Comparison of ENCODE assay signal across 16 cellular contexts in genomic region chr5:119331566-119332095, GRCh38. TPM values are rescaled to one million over a fixed set of nuclear protein-coding genes. Genes with fewer than 3 reads are reported as not detected.
DNase-seq lines count a peak whose midpoint lies in the region; ATAC-seq lines count a peak whose summit lies in the region.
"Had no signal": no experiment of that assay in that cellular context is flagged by ENCODE, and none has a peak within 500 bp of the region (broad histone marks: within the 10 kb centered on the region; RNA-seq: fewer than 3 reads in every experiment).

No MANE protein-coding gene starts in this region.

- DNase-seq in activated naive CD4-positive, alpha-beta T cell treated with anti-CD3 and anti-CD28 coated beads, Interleukin-2, amount 10 ng/mL, durations not matched to agents 7 days and 5 days = no peak
- no peak for DNase-seq in activated naive CD4-positive, alpha-beta T cell treated with Interleukin-2 at 50 U/mL for 16 hours
- DNase-seq in T-cell (no peak), caudate nucleus (lab: John Stamatoyannopoulos, UW) (no peak), NCI-H2227 (lab: John Stamatoyannopoulos, UW; ENCODE audit: unreplicated experiment) (no peak)
- no peak for DNase-seq in effector memory CD8-positive, alpha-beta T cell
- DNase-seq: activated gamma-delta T cell, DMS 273 treated with DMSO at 0.1 percent for 48 hours, foreskin fibroblast, NCI-H1930, NCI-H526, nephron progenitor cell had no signal

- no peaks in the 10 kb centered on the region for H3K27me3 ChIP-seq in thymus (ENCODE audit: control insufficient read depth, insufficient read depth)
- H3K27me3 ChIP-seq: cardiac muscle cell had no signal

- peak overlapping the region; percentile 15 for H3K4me3 Mint-ChIP-seq in activated naive CD4-positive, alpha-beta T cell treated with anti-CD3 and anti-CD28 coated beads, Interleukin-2, amount 10 ng/mL, durations not matched to agents 7 days and 5 days
- H3K4me3 Mint-ChIP-seq in T-cell = peak overlapping the region in 2 of 3 donors; percentile 41 to 89
- H3K4me3 Mint-ChIP-seq in effector memory CD8-positive, alpha-beta T cell = peak overlapping the region; percentile 81 to 86
- H3K4me3 Mint-ChIP-seq: nephron progenitor cell had no signal

- peaks cover 75% of the 10 kb centered on the region for H3K4me1 Mint-ChIP-seq in activated naive CD4-positive, alpha-beta T cell treated with anti-CD3 and anti-CD28 coated beads, Interleukin-2, amount 10 ng/mL, durations not matched to agents 7 days and 5 days
- H3K4me1 Mint-ChIP-seq in T-cell = peaks cover 91 to 98% (median 97%) of the 10 kb centered on the region in 3 donors
- peaks cover 79 to 91% of the 10 kb centered on the region in 2 donors for H3K4me1 Mint-ChIP-seq in effector memory CD8-positive, alpha-beta T cell (ENCODE audit: low read depth in 2 of 2)

- peak overlapping the region; percentile 95 for H3K27ac Mint-ChIP-seq in activated naive CD4-positive, alpha-beta T cell treated with anti-CD3 and anti-CD28 coated beads, Interleukin-2, amount 10 ng/mL, durations not matched to agents 7 days and 5 days
- peak overlapping the region; percentile 95 to 98 for H3K27ac Mint-ChIP-seq in T-cell
- peak overlapping the region; percentile 78 to 91 for H3K27ac Mint-ChIP-seq in effector memory CD8-positive, alpha-beta T cell
- H3K27ac Mint-ChIP-seq: nephron progenitor cell had no signal

- ATAC-seq in T-cell (replicated peaks in 1 of 4) (no peak), GM21825 (IDR thresholded peaks at IDR 0.05; ENCODE audit: unreplicated experiment) (no peak)
- no peak for ATAC-seq in effector memory CD8-positive, alpha-beta T cell (replicated peaks)

- POLR2A ChIA-PET in T-cell (lab: Charles Lee) = interaction anchor here (0.5 to 0.9 kb wide), 4 partner anchors 14 to 46 kb away, joined by 3 to 5 read pairs (median 4); no protein-coding TSS in a partner anchor

- H3K9me3 ChIP-seq in thymus (ENCODE audit: control insufficient read depth) = no peaks in the 10 kb centered on the region
- H3K9me3 ChIP-seq: thoracic aorta had no signal

- H3K36me3 ChIP-seq in thymus (ENCODE audit: control insufficient read depth, insufficient read depth) = no peaks in the 10 kb centered on the region
- H3K36me3 ChIP-seq: cardiac muscle cell, thoracic aorta had no signal

- CTCF ChIA-PET in activated naive CD4-positive, alpha-beta T cell treated with anti-CD3 and anti-CD28 coated beads, Interleukin-2, amount 10 ng/mL, durations not matched to agents 7 days and 5 days (lab: Charles Lee) = interaction anchor here (0.9 to 7.7 kb wide), 3 partner anchors 16 to 80 kb away, joined by 4 to 44 read pairs (median 11); no protein-coding TSS in a partner anchor
- CTCF ChIA-PET in T-cell (lab: Charles Lee) = interaction anchor here (0.8 to 1.5 kb wide), 2 partner anchors 16 to 61 kb away, joined by 3 read pairs; no protein-coding TSS in a partner anchor

- no peaks in the 10 kb centered on the region for H3K27me3 Mint-ChIP-seq in activated naive CD4-positive, alpha-beta T cell treated with anti-CD3 and anti-CD28 coated beads, Interleukin-2, amount 10 ng/mL, durations not matched to agents 7 days and 5 days
- no peaks in the 10 kb centered on the region for H3K27me3 Mint-ChIP-seq in T-cell
- H3K27me3 Mint-ChIP-seq in effector memory CD8-positive, alpha-beta T cell = no peaks in the 10 kb centered on the region

- no peaks in the 10 kb centered on the region for H3K9me3 Mint-ChIP-seq in activated naive CD4-positive, alpha-beta T cell treated with anti-CD3 and anti-CD28 coated beads, Interleukin-2, amount 10 ng/mL, durations not matched to agents 7 days and 5 days
- H3K9me3 Mint-ChIP-seq in T-cell = no peaks in the 10 kb centered on the region
- no peaks in the 10 kb centered on the region for H3K9me3 Mint-ChIP-seq in effector memory CD8-positive, alpha-beta T cell
- H3K9me3 Mint-ChIP-seq: nephron progenitor cell had no signal

- whole genome bisulfite sequencing in thymus = 98% methylated on average over 3 of the region's 3 CpGs

- H3K27ac ChIP-seq in thymus (ENCODE audit: low read depth) (peak overlapping the region; percentile 53), caudate nucleus (ENCODE audit: low read depth, low read length) (no peak overlapping the region)
- H3K27ac ChIP-seq: cardiac muscle cell, thoracic aorta had no signal

- H3K36me3 Mint-ChIP-seq in activated naive CD4-positive, alpha-beta T cell treated with anti-CD3 and anti-CD28 coated beads, Interleukin-2, amount 10 ng/mL, durations not matched to agents 7 days and 5 days = peaks cover 49% of the 10 kb centered on the region
- peaks cover 2% of the 10 kb centered on the region for H3K36me3 Mint-ChIP-seq in T-cell
- H3K36me3 Mint-ChIP-seq in effector memory CD8-positive, alpha-beta T cell (ENCODE audit: insufficient read depth) = peaks cover 13% of the 10 kb centered on the region

- peaks cover 77% of the 10 kb centered on the region for H3K4me1 ChIP-seq in thymus (ENCODE audit: control insufficient read depth, insufficient read depth, low read length)

- no peak overlapping the region for H3K4me3 ChIP-seq in thymus (ENCODE audit: low read length)
- H3K4me3 ChIP-seq: cardiac muscle cell, thoracic aorta had no signal

RNA-seq across cellular contexts. Expression of gene TNFAIP8, which starts 24.2 kb away (rescaled TPM):
- total RNA-seq in T-cell = 100 to 1,000 TPM; 128 to 145 (median 135) TPM
- 94.1 TPM for polyA plus RNA-seq in thymus

Comparison
In these comparisons a context has a peak if more than half of its experiments do, and no peak if none do; other contexts are left out.
1. H3K4me3 Mint-ChIP-seq: peak in every context shown above with its lines; median percentile 84 in effector memory CD8-positive, alpha-beta T cell; 65 in T-cell; 15 in activated naive CD4-positive, alpha-beta T cell treated with anti-CD3 and anti-CD28 coated beads, Interleukin-2, amount 10 ng/mL, durations not matched to agents 7 days and 5 days.